ENCODE assay signal across 8 cellular contexts in genomic region chr4:169658970-169659735, GRCh38. TPM values are rescaled to one million over a fixed set of nuclear protein-coding genes. Genes with fewer than 3 reads are reported as not detected.
DNase-seq lines count a peak whose midpoint lies in the region; ATAC-seq and TF ChIP-seq lines count a peak whose summit lies in the region.

No MANE protein-coding gene starts in this region.

- intact Hi-C loops in dorsolateral prefrontal cortex (cut with DNase I) = no loop called here

- peak overlapping the region; percentile 14 to 81 (median 66) for H3K4me3 ChIP-seq in dorsolateral prefrontal cortex
- peak overlapping the region; percentile 78 for H3K4me3 ChIP-seq in neuron (ENCODE audit: low read length)

- H3K27ac ChIP-seq in dorsolateral prefrontal cortex = peak overlapping the region in 58 of 59 donors; percentile 51 to 95 (median 87)

- no peak for TF ChIP-seq CTCF in dorsolateral prefrontal cortex (IDR thresholded peaks at IDR 0.05 in 54 of 56, conservative IDR thresholded peaks at IDR 0.05 in 2 of 56; ENCODE audit: low read depth in 1 of 56, partially characterized antibody in 56 of 56)

- ATAC-seq in HG02840 (IDR thresholded peaks at IDR 0.05; ENCODE audit: low FRiP score, unreplicated experiment) (no peak), GM18498 (IDR thresholded peaks at IDR 0.05; ENCODE audit: unreplicated experiment) (no peak)

- peaks cover 35% of the 10 kb centered on the region for H3K4me1 ChIP-seq in neuron (ENCODE audit: insufficient read depth, low read length)

- peaks cover 3% of the 10 kb centered on the region for H3K36me3 ChIP-seq in neuron (ENCODE audit: insufficient read depth, low read length)

- no peaks in the 10 kb centered on the region for H3K27me3 ChIP-seq in dorsolateral prefrontal cortex
- H3K27me3 ChIP-seq in neuron (ENCODE audit: insufficient read depth, low read length) = no peaks in the 10 kb centered on the region

- H2AFZ ChIP-seq in neuron (ENCODE audit: low read depth, low read length) = peak overlapping the region; percentile 1

- peak; percentile 16 for DNase-seq in Caki2 (ENCODE audit: low read depth)
- peak; percentile 56 for DNase-seq in NAMALWA (ENCODE audit: low spot score)
- no peak for DNase-seq in dorsolateral prefrontal cortex
- no peak for DNase-seq in NK-92 (lab: John Stamatoyannopoulos, UW; ENCODE audit: unreplicated experiment)
- no peak for DNase-seq in iPS-NIHi7 (ENCODE audit: extremely low spot score)

- in situ Hi-C loops in Caki2 (cut with HindIII; ENCODE audit: low pct_unique_long_range_greater_than_20kb, low sequenced_read_pairs) = no loop called here

- peaks cover 3% of the 10 kb centered on the region for H3K9me3 ChIP-seq in neuron (ENCODE audit: low read length)

RNA-seq across cellular contexts. Expression of gene CLCN3, which starts 38.8 kb away (rescaled TPM):
- total RNA-seq in Caki2 (2014; rRNA removed; shearing (Covaris generic); ENCODE audit: low replicate concordance) = 18.1 and 20.4 TPM in 2 replicates
- total RNA-seq in dorsolateral prefrontal cortex = 100 to 1,000 TPM in 16 of 120 experiments, 10 to 100 TPM in 104; 60.7 to 119 (median 90.2) TPM

RNA-seq across cellular contexts. Expression of gene NEK1, which starts 46.8 kb away (rescaled TPM):
- 2.7 and 6.5 TPM in 2 replicates for total RNA-seq in Caki2 (2014; rRNA removed; shearing (Covaris generic); ENCODE audit: low replicate concordance)
- 10 to 100 TPM; 23.1 to 47.6 (median 32.4) TPM for total RNA-seq in dorsolateral prefrontal cortex

Comparison
In these comparisons a context has a peak if more than half of its experiments do, and no peak if none do; other contexts are left out.
1. DNase-seq: peak in Caki2 (single experiment) and NAMALWA (single experiment); none in dorsolateral prefrontal cortex (0 of 10), NK-92 (single experiment) and iPS-NIHi7 (single experiment).